Comparison of ENCODE assay signal across 21 cellular contexts in genomic region chr1:221875004-221875330, GRCh38.
"Had no signal": no experiment of that assay in that cellular context is flagged by ENCODE, and none has a peak within 500 bp of the region (broad histone marks: within the 10 kb centered on the region; RNA-seq: fewer than 3 reads in every experiment).

No MANE protein-coding gene starts in this region.

- DNase-seq: activated CD4-positive, alpha-beta memory T cell treated with anti-CD3 and anti-CD28 coated beads for 36 hours; activated CD4-positive, alpha-beta T cell treated with anti-CD3 and anti-CD28 coated beads for 36 hours; activated CD8-positive, alpha-beta memory T cell treated with anti-CD3 and anti-CD28 coated beads, Interleukin-2, amount 10 ng/mL, durations not matched to agents 7 days and 5 days; activated naive CD4-positive, alpha-beta T cell; activated naive CD8-positive, alpha-beta T cell treated with anti-CD3 and anti-CD28 coated beads for 36 hours; anterior cingulate cortex; brain microvascular endothelial cell; cerebellar nuclear complex; cortex of kidney; effector CD4-positive, alpha-beta T cell; left ventricle myocardium superior; right lobe of liver; stimulated activated CD4-positive, alpha-beta T cell treated with anti-CD3 and anti-CD28 coated beads, Interleukin-4, amount 100 ng/mL, for 4 hours; testis had no signal

- H3K27ac Mint-ChIP-seq: activated CD4-positive, alpha-beta memory T cell treated with anti-CD3 and anti-CD28 coated beads for 36 hours; activated CD4-positive, alpha-beta T cell treated with anti-CD3 and anti-CD28 coated beads for 36 hours; activated CD8-positive, alpha-beta memory T cell treated with anti-CD3 and anti-CD28 coated beads, Interleukin-2, amount 10 ng/mL, durations not matched to agents 7 days and 5 days; activated naive CD8-positive, alpha-beta T cell treated with anti-CD3 and anti-CD28 coated beads for 36 hours; activated T-helper 17 cell treated with anti-CD3 and anti-CD28 coated beads, Interleukin-2, amount 50 U/mL, for 72 hours; naive thymus-derived CD8-positive, alpha-beta T cell; stimulated activated memory B cell treated with anti-CD40 and anti-IgM and Interleukin-4, amounts not matched to agents 10 μg/mL and 1 μg/mL and 100 μg/mL, for 72 hours; type B pancreatic cell; WTC11 had no signal

- H3K4me3 Mint-ChIP-seq: activated CD4-positive, alpha-beta memory T cell treated with anti-CD3 and anti-CD28 coated beads for 36 hours; activated CD4-positive, alpha-beta T cell treated with anti-CD3 and anti-CD28 coated beads for 36 hours; activated CD8-positive, alpha-beta memory T cell treated with anti-CD3 and anti-CD28 coated beads, Interleukin-2, amount 10 ng/mL, durations not matched to agents 7 days and 5 days; activated naive CD8-positive, alpha-beta T cell treated with anti-CD3 and anti-CD28 coated beads for 36 hours; activated T-helper 17 cell treated with anti-CD3 and anti-CD28 coated beads, Interleukin-2, amount 50 U/mL, for 72 hours; naive thymus-derived CD8-positive, alpha-beta T cell; stimulated activated memory B cell treated with anti-CD40 and anti-IgM and Interleukin-4, amounts not matched to agents 10 μg/mL and 1 μg/mL and 100 μg/mL, for 72 hours; type B pancreatic cell; WTC11 had no signal

- H3K79me2 ChIP-seq: parathyroid adenoma had no signal

- H3K4me1 ChIP-seq: parathyroid adenoma, right lobe of liver, testis had no signal

- H3K27ac ChIP-seq: brain microvascular endothelial cell, neutrophil, parathyroid adenoma, right lobe of liver, testis had no signal

- H3K4me1 Mint-ChIP-seq: activated T-helper 17 cell treated with anti-CD3 and anti-CD28 coated beads, Interleukin-2, amount 50 U/mL, for 72 hours had no signal

- H3K9me3 Mint-ChIP-seq: activated CD4-positive, alpha-beta memory T cell treated with anti-CD3 and anti-CD28 coated beads for 36 hours; activated naive CD8-positive, alpha-beta T cell treated with anti-CD3 and anti-CD28 coated beads for 36 hours; activated T-helper 17 cell treated with anti-CD3 and anti-CD28 coated beads, Interleukin-2, amount 50 U/mL, for 72 hours; naive thymus-derived CD8-positive, alpha-beta T cell; stimulated activated memory B cell treated with anti-CD40 and anti-IgM and Interleukin-4, amounts not matched to agents 10 μg/mL and 1 μg/mL and 100 μg/mL, for 72 hours; type B pancreatic cell; WTC11 had no signal

- H3K9me3 ChIP-seq: neutrophil, right lobe of liver, testis had no signal

- H3K27me3 ChIP-seq: brain microvascular endothelial cell, neutrophil, right lobe of liver, testis had no signal

- H3K36me3 Mint-ChIP-seq: activated CD4-positive, alpha-beta memory T cell treated with anti-CD3 and anti-CD28 coated beads for 36 hours; activated CD8-positive, alpha-beta memory T cell treated with anti-CD3 and anti-CD28 coated beads, Interleukin-2, amount 10 ng/mL, durations not matched to agents 7 days and 5 days; activated naive CD8-positive, alpha-beta T cell treated with anti-CD3 and anti-CD28 coated beads for 36 hours; naive thymus-derived CD8-positive, alpha-beta T cell; stimulated activated memory B cell treated with anti-CD40 and anti-IgM and Interleukin-4, amounts not matched to agents 10 μg/mL and 1 μg/mL and 100 μg/mL, for 72 hours; type B pancreatic cell; WTC11 had no signal

- ATAC-seq: activated CD4-positive, alpha-beta T cell treated with anti-CD3 and anti-CD28 coated beads for 36 hours; activated CD8-positive, alpha-beta memory T cell treated with anti-CD3 and anti-CD28 coated beads, Interleukin-2, amount 10 ng/mL, durations not matched to agents 7 days and 5 days; activated T-helper 17 cell treated with anti-CD3 and anti-CD28 coated beads, Interleukin-2, amount 50 U/mL, for 72 hours; left ventricle myocardium superior; naive thymus-derived CD8-positive, alpha-beta T cell; right lobe of liver; stimulated activated memory B cell treated with anti-CD40 and anti-IgM and Interleukin-4, amounts not matched to agents 10 μg/mL and 1 μg/mL and 100 μg/mL, for 72 hours; WTC11 had no signal

- H3K27me3 Mint-ChIP-seq: activated CD8-positive, alpha-beta memory T cell treated with anti-CD3 and anti-CD28 coated beads, Interleukin-2, amount 10 ng/mL, durations not matched to agents 7 days and 5 days; activated T-helper 17 cell treated with anti-CD3 and anti-CD28 coated beads, Interleukin-2, amount 50 U/mL, for 72 hours; stimulated activated memory B cell treated with anti-CD40 and anti-IgM and Interleukin-4, amounts not matched to agents 10 μg/mL and 1 μg/mL and 100 μg/mL, for 72 hours had no signal

- H2AFZ ChIP-seq: parathyroid adenoma had no signal

- H3K9ac ChIP-seq: parathyroid adenoma had no signal

- H3K36me3 ChIP-seq: brain microvascular endothelial cell, neutrophil, right lobe of liver had no signal

- H3K4me3 ChIP-seq: right lobe of liver, testis had no signal
